ENCODE assay signal across 8 cellular contexts in the genomic region with DNA sequence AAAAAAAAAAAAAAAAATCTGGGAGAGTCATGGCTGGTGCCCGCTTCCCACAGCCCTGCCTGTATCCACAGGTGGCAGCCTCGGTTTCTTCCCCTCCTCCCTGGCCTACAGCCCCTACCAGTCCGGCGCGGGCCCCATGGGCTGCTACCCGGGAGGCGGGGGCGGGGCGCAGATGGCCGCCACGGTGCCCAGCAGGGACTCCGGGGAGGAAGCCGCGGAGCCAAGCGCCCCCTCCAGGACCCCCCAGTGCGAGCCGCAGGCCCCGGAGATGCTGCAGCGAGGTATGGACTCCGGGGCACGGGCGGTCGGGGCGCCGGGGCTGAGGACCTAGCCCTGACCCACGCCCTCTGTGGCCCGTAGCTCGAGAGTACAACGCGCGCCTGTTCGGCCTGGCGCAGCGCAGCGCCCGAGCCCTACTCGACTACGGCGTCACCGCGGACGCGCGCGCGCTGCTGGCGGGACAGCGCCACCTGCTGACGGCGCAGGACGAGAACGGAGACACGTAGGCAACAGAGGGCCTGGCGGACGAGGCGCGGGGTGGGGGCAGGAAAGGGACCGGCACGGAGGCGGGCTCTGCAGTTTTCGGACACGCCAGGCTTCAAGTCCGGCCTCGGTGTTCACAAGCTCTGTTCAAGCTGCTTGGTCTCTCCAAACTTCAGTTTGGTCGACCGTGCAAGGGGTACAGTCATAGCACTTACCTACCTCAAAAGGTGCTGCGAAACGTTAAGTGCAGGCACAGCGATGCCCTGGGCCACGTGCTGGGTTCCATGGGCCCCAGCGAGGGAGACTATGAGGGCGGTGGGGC. TPM values are rescaled to one million over a fixed set of nuclear protein-coding genes. Genes with fewer than 3 reads are reported as not detected.
DNase-seq lines count a peak whose midpoint lies in the region; ATAC-seq and TF ChIP-seq lines count a peak whose summit lies in the region.

No MANE protein-coding gene starts in this region.

- H3K27ac ChIP-seq in 22Rv1, result peak overlapping the region; percentile 74

- ATAC-seq in GM18505 (IDR thresholded peaks at IDR 0.05; ENCODE audit: unreplicated experiment), result peak; percentile 40
- peak; percentile 33 for ATAC-seq in HG03025 (IDR thresholded peaks at IDR 0.05; ENCODE audit: low FRiP score, unreplicated experiment)

- H3K4me3 ChIP-seq in kidney epithelial cell (ENCODE audit: low read depth, low read length), result peak overlapping the region; percentile 46

- H3K27me3 ChIP-seq in kidney epithelial cell (ENCODE audit: control insufficient read depth, insufficient read depth, low read length), result no peaks in the 10 kb centered on the region

- TF ChIP-seq POLR2A in GM18505 (IDR thresholded peaks at IDR 0.05; ENCODE audit: borderline replicate concordance, extremely low read depth, insufficient read depth, insufficient read length), result no peak

- peaks cover 1% of the 10 kb centered on the region for H3K36me3 ChIP-seq in kidney epithelial cell (ENCODE audit: control insufficient read depth, insufficient read depth, low read length)

- DNase-seq in NCI-H2227 treated with DMSO at 0.1 percent for 48 hours (lab: John Stamatoyannopoulos, UW) (peak; percentile 77), cerebellar cortex (ENCODE audit: low spot score) (peak; percentile 84), kidney epithelial cell (ENCODE audit: low read depth) (no peak)
- peak; percentile 75 for DNase-seq in activated CD4-positive, CD25-positive, alpha-beta regulatory T cell treated with anti-CD3 and anti-CD28 coated beads, Interleukin-2, amount 50 U/mL, for 16 hours (ENCODE audit: low read depth, low spot score)
- peak; percentile 91 for DNase-seq in stimulated activated CD4-positive, alpha-beta T cell treated with anti-CD3 and anti-CD28 coated beads, Interleukin-15, amount 100 ng/mL, for 24 hours

- TF ChIP-seq CTCF in 22Rv1 (IDR thresholded peaks at IDR 0.05) (peak; percentile 97), kidney epithelial cell (IDR thresholded peaks at IDR 0.05; ENCODE audit: insufficient read depth, low read length, poor library complexity, severe bottlenecking) (peak; percentile 74)

RNA-seq across cellular contexts. Expression of a gene that starts 3.9 kb away (rescaled TPM):
- 83.6 and 90.9 TPM in 2 replicates for total RNA-seq in kidney epithelial cell

RNA-seq across cellular contexts. Expression of a gene that starts 19.2 kb away (rescaled TPM):
- total RNA-seq in kidney epithelial cell, result 2.0 and 3.8 TPM in 2 replicates

RNA-seq across cellular contexts. Expression of a gene that starts 21.2 kb away (rescaled TPM):
- 20.6 and 26.6 TPM in 2 replicates for total RNA-seq in kidney epithelial cell

RNA-seq across cellular contexts. Expression of a gene that starts 33.0 kb away (rescaled TPM):
- 93.9 and 132 TPM in 2 replicates for total RNA-seq in kidney epithelial cell

RNA-seq across cellular contexts. Expression of a gene that starts 51.9 kb away (rescaled TPM):
- total RNA-seq in kidney epithelial cell, result 3.2 and 6.9 TPM in 2 replicates
